In the genomic region with DNA sequence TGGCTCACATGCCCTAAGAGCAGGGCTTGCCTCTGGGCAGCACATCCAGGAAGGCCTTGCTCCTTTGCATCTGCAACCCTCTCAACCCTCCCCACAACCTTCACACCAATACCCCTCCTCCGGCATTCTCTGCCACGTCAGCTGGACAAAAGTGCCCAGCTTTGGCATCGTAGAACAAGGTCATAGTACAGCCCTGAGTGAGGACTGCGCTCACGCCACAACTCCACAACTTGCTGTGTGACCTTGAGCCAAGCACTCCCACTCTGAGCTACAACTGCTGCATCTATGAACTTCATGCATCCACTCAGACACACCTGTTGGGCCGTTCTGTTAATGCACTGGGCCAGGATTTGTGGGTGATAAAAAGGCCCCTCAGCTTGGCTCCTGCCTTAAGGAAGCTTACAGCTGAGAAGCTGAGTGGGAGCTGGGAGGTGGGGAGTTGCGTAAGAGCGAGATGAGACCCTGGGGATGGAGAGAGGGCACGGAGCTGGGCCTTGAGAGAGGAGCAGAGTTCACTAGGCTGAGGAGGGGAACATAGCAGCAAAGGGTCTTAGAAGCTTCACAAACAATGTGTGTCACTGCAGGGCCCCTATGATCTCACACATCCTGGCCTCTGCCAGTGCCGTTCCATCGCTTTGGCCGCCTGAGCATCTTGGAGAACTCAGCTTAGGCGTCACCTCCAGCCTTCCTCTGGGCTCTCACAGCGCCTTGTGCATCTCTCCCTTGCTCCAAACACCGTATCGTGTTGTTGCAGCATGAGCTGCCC, we compare ENCODE assay signal across 18 cellular contexts. TPM values are rescaled to one million over a fixed set of nuclear protein-coding genes. Genes with fewer than 3 reads are reported as not detected.
DNase-seq lines count a peak whose midpoint lies in the region; ATAC-seq and TF ChIP-seq lines count a peak whose summit lies in the region.
"Had no signal": no experiment of that assay in that cellular context is flagged by ENCODE, and none has a peak within 500 bp of the region (broad histone marks: within the 10 kb centered on the region; RNA-seq: fewer than 3 reads in every experiment).

No MANE protein-coding gene starts in this region.

- peaks cover 28% of the 10 kb centered on the region for H3K4me1 Mint-ChIP-seq in endothelial cell (ENCODE audit: unreplicated experiment)

- H3K4me3 ChIP-seq in right atrium auricular region = no peak overlapping the region
- no peak overlapping the region for H3K4me3 ChIP-seq in aorta (ENCODE audit: low read length in 2 of 2)

- WGBS in aorta, 2 donors = 75 to 85% methylated on average over 16 of the region's 16 CpGs

- H3K27ac Mint-ChIP-seq in endothelial cell (ENCODE audit: unreplicated experiment) = no peak overlapping the region

- H3K27ac ChIP-seq in right atrium auricular region (no peak overlapping the region), aorta (ENCODE audit: low read depth in 1 of 2, low read length in 2 of 2) (no peak overlapping the region), foreskin keratinocyte (no peak overlapping the region)

- intact Hi-C loops in Right ventricle myocardium inferior (cut with DNase I) = no loop called here
- intact Hi-C loops in aorta (cut with DNase I) = no loop called here

- peaks cover 35% of the 10 kb centered on the region for H3K36me3 Mint-ChIP-seq in endothelial cell (ENCODE audit: low read depth, unreplicated experiment)

- peaks cover 15% of the 10 kb centered on the region for H3K27me3 Mint-ChIP-seq in endothelial cell (ENCODE audit: unreplicated experiment)

- peaks cover 0 to 13% of the 10 kb centered on the region in 2 donors for H3K4me1 ChIP-seq in right atrium auricular region
- no peaks in the 10 kb centered on the region for H3K4me1 ChIP-seq in aorta (ENCODE audit: control insufficient read depth in 1 of 2, insufficient read depth in 2 of 2, low read length in 2 of 2)
- no peaks in the 10 kb centered on the region for H3K4me1 ChIP-seq in foreskin keratinocyte

- no peaks in the 10 kb centered on the region for H3K27me3 ChIP-seq in right atrium auricular region
- no peaks in the 10 kb centered on the region for H3K27me3 ChIP-seq in aorta (ENCODE audit: control insufficient read depth in 1 of 2, insufficient read depth in 2 of 2, low read length in 1 of 2)
- no peaks in the 10 kb centered on the region for H3K27me3 ChIP-seq in foreskin keratinocyte

- H3K4me3 Mint-ChIP-seq in endothelial cell (ENCODE audit: unreplicated experiment) = peak overlapping the region; percentile 13
- H3K4me3 Mint-ChIP-seq: HFFc6 had no signal

- DNase-seq in Right ventricle myocardium inferior (ENCODE audit: missing footprints) (no peak), right atrium auricular region (ENCODE audit: low spot score) (no peak), endothelial cell (ENCODE audit: low spot score) (no peak), left lobe of liver (ENCODE audit: low spot score) (no peak), aorta (no peak), NCI-H2029 treated with DMSO at 0.1 percent for 48 hours (lab: John Stamatoyannopoulos, UW) (no peak), foreskin keratinocyte (no peak), NCI-H1105 (lab: John Stamatoyannopoulos, UW) (no peak)
- DNase-seq: activated CD4-positive, alpha-beta T cell treated with anti-CD3 and anti-CD28 coated beads for 4 hours; activated CD8-positive, alpha-beta memory T cell treated with anti-CD3 and anti-CD28 coated beads, Interleukin-2, amount 50 U/mL, for 4 hours; dermis blood vessel endothelial cell; HFFc6; NCI-H1436 treated with DMSO at 0.1 percent for 48 hours; NCI-H2171; NCI-H526 treated with DMSO at 0.1 percent for 48 hours; nucleus accumbens; SHP77 treated with DMSO at 0.1 percent for 48 hours; stimulated activated CD4-positive, alpha-beta T cell treated with anti-CD3 and anti-CD28 coated beads, Interleukin-4, amount 100 ng/mL, for 4 hours had no signal

- H3K9me3 ChIP-seq in right atrium auricular region (no peaks in the 10 kb centered on the region), aorta (ENCODE audit: control insufficient read depth, low read length) (no peaks in the 10 kb centered on the region)

- no peaks in the 10 kb centered on the region for H3K9me3 Mint-ChIP-seq in endothelial cell (ENCODE audit: unreplicated experiment)
- H3K9me3 Mint-ChIP-seq: HFFc6 had no signal

- no peak for TF ChIP-seq CTCF in right atrium auricular region (IDR thresholded peaks at IDR 0.05)
- no peak for TF ChIP-seq CTCF in endothelial cell (IDR thresholded peaks at IDR 0.05; ENCODE audit: unreplicated experiment)
- no peak for TF ChIP-seq CTCF in foreskin keratinocyte (conservative IDR thresholded peaks at IDR 0.05)

- ATAC-seq in Right ventricle myocardium inferior = peak; percentile 67
- peak; percentile 49 for ATAC-seq in left lobe of liver
- ATAC-seq in aorta (ENCODE audit: low FRiP score) = peak; percentile 38
- no peak for ATAC-seq in foreskin keratinocyte

- H3K36me3 ChIP-seq in right atrium auricular region (no peaks in the 10 kb centered on the region), aorta (ENCODE audit: control insufficient read depth in 1 of 2, insufficient read depth in 2 of 2, low read length in 1 of 2) (peaks cover 0 to 2% of the 10 kb centered on the region in 2 donors)

RNA-seq across cellular contexts. Expression of gene MRC2, which starts 8.6 kb away (rescaled TPM):
- total RNA-seq in Right ventricle myocardium inferior = 33.8 TPM
- 10 to 100 TPM; 43.8 to 46.7 TPM for total RNA-seq in right atrium auricular region
- total RNA-seq in endothelial cell (ENCODE audit: unreplicated experiment) = 120 TPM
- total RNA-seq in left lobe of liver = 2.3 TPM
- total RNA-seq in aorta = 100 to 1,000 TPM in 1 of 2 donors, 10 to 100 TPM in 1; 93.8 to 232 TPM
- polyA plus RNA-seq in aorta = 100 to 1,000 TPM in 1 of 2 donors, 10 to 100 TPM in 1; 15.3 to 149 TPM
- total RNA-seq in foreskin keratinocyte = 44.4 and 55.3 TPM in 2 replicates
- 32.7 and 37.9 TPM in 2 replicates for polyA plus RNA-seq in foreskin keratinocyte

Comparison
In these comparisons a context has a peak if more than half of its experiments do, and no peak if none do; other contexts are left out.
1. RNA of gene MRC2, which starts 8.6 kb away (total RNA-seq): 93.8 to 232 TPM in aorta, 120 TPM in endothelial cell (single experiment), 43.8 to 46.7 TPM in right atrium auricular region, 44.4 to 55.3 TPM in foreskin keratinocyte and 33.8 TPM in Right ventricle myocardium inferior (single experiment); 2.3 TPM in left lobe of liver (single experiment); every median in the first group is over 10 times any median in the second.